Comparison of ENCODE assay signal across 9 cellular contexts in genomic region chr19:18001837-18002345, GRCh38. TPM values are rescaled to one million over a fixed set of nuclear protein-coding genes. Genes with fewer than 3 reads are reported as not detected.
DNase-seq lines count a peak whose midpoint lies in the region; ATAC-seq and TF ChIP-seq lines count a peak whose summit lies in the region.
"Had no signal": no experiment of that assay in that cellular context is flagged by ENCODE, and none has a peak within 500 bp of the region (broad histone marks: within the 10 kb centered on the region; RNA-seq: fewer than 3 reads in every experiment).

No MANE protein-coding gene starts in this region.

- H3K4me1 Mint-ChIP-seq in activated T-cell treated with anti-CD3 and anti-CD28 coated beads, Interleukin-2, amount 50 U/mL, for 4 hours (ENCODE audit: low read depth), result peaks cover 22% of the 10 kb centered on the region

- peak overlapping the region; percentile 50 for H3K4me3 ChIP-seq in lower leg skin (ENCODE audit: low read depth, poor library complexity, severe bottlenecking)
- peak overlapping the region; percentile 5 to 81 (median 39) for H3K4me3 ChIP-seq in thyroid gland (replicated peaks in 1 of 3)

- no peaks in the 10 kb centered on the region for H3K36me3 ChIP-seq in thyroid gland

- H3K9me3 Mint-ChIP-seq in activated T-cell treated with anti-CD3 and anti-CD28 coated beads, Interleukin-2, amount 50 U/mL, for 4 hours, result no peaks in the 10 kb centered on the region

- TF ChIP-seq CTCF in lower leg skin (IDR thresholded peaks at IDR 0.05) (no peak), thyroid gland (IDR thresholded peaks at IDR 0.05) (no peak)

- H3K9me3 ChIP-seq in thyroid gland, result no peaks in the 10 kb centered on the region

- DNase-seq in activated T-cell treated with anti-CD3 and anti-CD28 coated beads, Interleukin-2, amount 50 U/mL, for 4 hours, result no peak
- DNase-seq in activated T-cell treated with anti-CD3 and anti-CD28 coated beads for 4 hours (no peak), lower leg skin (ENCODE audit: low spot score in 2 of 2) (no peak), thyroid gland (no peak), kidney glomerular epithelial cell (lab: John Stamatoyannopoulos, UW) (no peak)
- DNase-seq: DMS153 had no signal

- H3K4me3 Mint-ChIP-seq in activated T-cell treated with anti-CD3 and anti-CD28 coated beads, Interleukin-2, amount 50 U/mL, for 4 hours, result peak overlapping the region; percentile 89

- H3K27ac ChIP-seq in angular gyrus (ENCODE audit: low read depth, low read length), result peak overlapping the region; percentile 82
- H3K27ac ChIP-seq in thyroid gland, result peak overlapping the region; percentile 87 to 95 (median 95)

- peaks cover 2% of the 10 kb centered on the region for H3K36me3 Mint-ChIP-seq in activated T-cell treated with anti-CD3 and anti-CD28 coated beads, Interleukin-2, amount 50 U/mL, for 4 hours (ENCODE audit: insufficient read depth)

- no peak for ATAC-seq in activated T-cell treated with anti-CD3 and anti-CD28 coated beads, Interleukin-2, amount 50 U/mL, for 4 hours
- no peak for ATAC-seq in HG03039 (IDR thresholded peaks at IDR 0.05; ENCODE audit: unreplicated experiment)
- no peak for ATAC-seq in GM19452 (IDR thresholded peaks at IDR 0.05; ENCODE audit: unreplicated experiment)

- H3K4me1 ChIP-seq in thyroid gland, result peaks cover 4 to 22% of the 10 kb centered on the region in 2 donors

- TF ChIP-seq POLR2A in lower leg skin (IDR thresholded peaks at IDR 0.05) (no peak), thyroid gland (IDR thresholded peaks at IDR 0.05) (no peak)

- no peaks in the 10 kb centered on the region for H3K27me3 ChIP-seq in thyroid gland

- WGBS in lower leg skin, 2 donors, result 44 to 49% methylated on average over 7 to 10 of the region's 12 CpGs
- WGBS in thyroid gland, 2 donors, result 53 to 58% methylated on average over 3 to 8 of the region's 12 CpGs

- H3K27me3 Mint-ChIP-seq in activated T-cell treated with anti-CD3 and anti-CD28 coated beads, Interleukin-2, amount 50 U/mL, for 4 hours (ENCODE audit: low read depth), result no peaks in the 10 kb centered on the region

- intact Hi-C loops in lower leg skin (cut with DNase I; ENCODE audit: low total_unique reads) (no loop called here), thyroid gland (cut with DNase I) (loop anchor here (10.0 kb wide), 1 partner anchor 153 kb away; the partner anchor contains the start of gene PIK3R2)

RNA-seq across cellular contexts. Expression of gene ARRDC2, which starts 6.1 kb away (rescaled TPM):
- 10 to 100 TPM; 19.4 to 24.4 (median 22.4) TPM for total RNA-seq in activated T-cell treated with anti-CD3 and anti-CD28 coated beads, Interleukin-2, amount 50 U/mL, for 4 hours
- 10 to 100 TPM; 54.1 to 92.8 (median 73.5) TPM for total RNA-seq in lower leg skin
- total RNA-seq in thyroid gland, result 100 to 1,000 TPM in 2 of 4 donors, 10 to 100 TPM in 2; 51.1 to 120 (median 82.8) TPM

RNA-seq across cellular contexts. Expression of gene KCNN1, which starts 35.0 kb away (rescaled TPM):
- total RNA-seq in activated T-cell treated with anti-CD3 and anti-CD28 coated beads, Interleukin-2, amount 50 U/mL, for 4 hours, result under 1 TPM in 2 of 3 donors, not detected in 1; 0.24 to 0.32 TPM
- under 1 TPM in 1 of 4 donors, not detected in 3; 0.36 TPM for total RNA-seq in lower leg skin
- under 1 TPM in 1 of 4 donors, not detected in 3; 0.22 TPM for total RNA-seq in thyroid gland
